Comparison of ENCODE assay signal across 1 cellular context in genomic region chr2:68935471-68935870, GRCh38.
TF ChIP-seq lines count a peak whose summit lies in the region.

No MANE protein-coding gene starts in this region.

TF ChIP-seq in IMR-90, 13 proteins besides CTCF, POLR2A, EP300 and RAD21 (continued from another document):
- no peak for TF ChIP-seq SMC3 (IDR thresholded peaks at IDR 0.05; ENCODE audit: low read depth, low read length)
- no peak for TF ChIP-seq ELK1 (IDR thresholded peaks at IDR 0.05; ENCODE audit: borderline replicate concordance, low read depth, low read length)
- no peak for TF ChIP-seq NFE2L2 (IDR thresholded peaks at IDR 0.05; ENCODE audit: low read depth, low read length)
- no peak for TF ChIP-seq CHD1 (IDR thresholded peaks at IDR 0.05; ENCODE audit: low read depth, low read length)
- no peak for TF ChIP-seq CEBPB (IDR thresholded peaks at IDR 0.05; ENCODE audit: low read depth, low read length)
- no peak for TF ChIP-seq RCOR1 (IDR thresholded peaks at IDR 0.05; ENCODE audit: insufficient replicate concordance, low read length)
- TF ChIP-seq FOS (IDR thresholded peaks at IDR 0.05; ENCODE audit: low read depth, low read length), result no peak
- no peak for TF ChIP-seq MAFK (IDR thresholded peaks at IDR 0.05; ENCODE audit: low read depth, low read length)
- TF ChIP-seq USF2 (IDR thresholded peaks at IDR 0.05; ENCODE audit: low read depth, low read length), result no peak
- no peak for TF ChIP-seq MXI1 (IDR thresholded peaks at IDR 0.05; ENCODE audit: borderline replicate concordance, low read depth, low read length)
